8 cellular contexts compared by ENCODE assay signal in genomic region chr2:96527990-96528679, GRCh38. TPM values are rescaled to one million over a fixed set of nuclear protein-coding genes. Genes with fewer than 3 reads are reported as not detected.
DNase-seq lines count a peak whose midpoint lies in the region; ATAC-seq and TF ChIP-seq lines count a peak whose summit lies in the region.

No MANE protein-coding gene starts in this region.

- H3K27me3 ChIP-seq in AG04450 (ENCODE audit: control insufficient read depth, insufficient read depth, low read length) (peaks cover 11% of the 10 kb centered on the region), HUES64 (ENCODE audit: insufficient read depth, low read length) (peaks cover 47% of the 10 kb centered on the region), prostate gland (replicated peaks; ENCODE audit: insufficient read depth) (no peaks in the 10 kb centered on the region), PC-3 (ENCODE audit: low read length) (no peaks in the 10 kb centered on the region)

- no peak overlapping the region for H2AFZ ChIP-seq in PC-3 (ENCODE audit: low read length)

- no peaks in the 10 kb centered on the region for H3K9me2 ChIP-seq in PC-3 (replicated peaks; ENCODE audit: low read length)

- peaks cover 3% of the 10 kb centered on the region; the same call in 1 of the 2 replicates for H3K9me3 ChIP-seq in AG04450 (ENCODE audit: control insufficient read depth, insufficient read depth, low read length)
- H3K9me3 ChIP-seq in HUES64 (ENCODE audit: insufficient read depth, low read depth, low read length), result no peaks in the 10 kb centered on the region
- H3K9me3 ChIP-seq in prostate gland, result no peaks in the 10 kb centered on the region
- H3K9me3 ChIP-seq in PC-3 (ENCODE audit: low read length), result no peaks in the 10 kb centered on the region

- no peak overlapping the region for H3K4me2 ChIP-seq in PC-3 (ENCODE audit: low read length)

- no peaks in the 10 kb centered on the region for H4K20me1 ChIP-seq in PC-3 (ENCODE audit: low read length)

- CTCF ChIA-PET in AG04450 (lab: Charles Lee) (interaction anchor here (0.7 to 2.5 kb wide), 6 partner anchors 16 to 140 kb away, joined by 3 to 9 read pairs (median 4); no protein-coding TSS in a partner anchor), PC-3 (lab: Charles Lee) (no interaction called here)

- H3F3A ChIP-seq in PC-3 (ENCODE audit: low read length, unreplicated experiment), result no peaks in the 10 kb centered on the region

- TF ChIP-seq CTCF in AG04450 (IDR thresholded peaks at IDR 0.05; ENCODE audit: low read depth, low read length) (no peak), fibroblast of villous mesenchyme (IDR thresholded peaks at IDR 0.05; ENCODE audit: insufficient read depth, low read depth, low read length) (no peak), prostate gland (IDR thresholded peaks at IDR 0.05) (no peak), PC-3 (conservative IDR thresholded peaks at IDR 0.05; ENCODE audit: low read depth, low read length) (no peak)

- no peak for TF ChIP-seq POLR2A in prostate gland (IDR thresholded peaks at IDR 0.05)

- no peaks in the 10 kb centered on the region for H3K79me2 ChIP-seq in PC-3 (ENCODE audit: low read length)

- WGBS in HUES64, result 62% methylated on average over 11 of the region's 13 CpGs
- WGBS in prostate gland, result 18% methylated on average over 13 of the region's 13 CpGs

- H3K27ac ChIP-seq in AG04450 (ENCODE audit: low read depth, low read length) (peak overlapping the region; percentile 11), HUES64 (ENCODE audit: low read depth, low read length) (no peak overlapping the region), prostate gland (peak overlapping the region; percentile 81 to 84), PC-3 (ENCODE audit: low read length) (no peak overlapping the region)

- BruUV-seq in PC-3 (replicated peaks; lab: Mats Ljungman, UMichigan), result no TSS peak

- intact Hi-C loops in prostate gland (cut with DNase I) (loop anchor here (5.0 kb wide), 1 partner anchor 234 kb away; the partner anchor contains the start of gene CNNM4), PC-3 (cut with micrococcal nuclease) (no loop called here)

- H3K4me1 ChIP-seq in HUES64 (ENCODE audit: insufficient read depth, low read length) (peaks cover 3% of the 10 kb centered on the region; the same call in 1 of the 2 replicates), prostate gland (replicated peaks) (peaks cover 2% of the 10 kb centered on the region), PC-3 (ENCODE audit: insufficient read depth, low read length) (peaks cover 12% of the 10 kb centered on the region)

- no peak for DNase-seq in AG04450 (ENCODE audit: low read depth, low spot score)
- peak; percentile 60 for DNase-seq in activated T-cell treated with anti-CD3 and anti-CD28 coated beads for 24 hours (ENCODE audit: low read depth)
- DNase-seq in fibroblast of villous mesenchyme (ENCODE audit: low read depth), result peak; percentile 49
- DNase-seq in prostate gland (ENCODE audit: low spot score), result peak; percentile 62
- no peak for DNase-seq in PC-3
- DNase-seq in T1000 (lab: John Stamatoyannopoulos, UW), result no peak
- DNase-seq in occipital lobe (lab: John Stamatoyannopoulos, UW), result no peak

- H3K4me3 ChIP-seq in AG04450 (ENCODE audit: low read depth, low read length) (peak overlapping the region; percentile 41), HUES64 (ENCODE audit: low read length) (peak overlapping the region; percentile 57), fibroblast of villous mesenchyme (ENCODE audit: low read depth, low read length) (peak overlapping the region; percentile 57), prostate gland (peak overlapping the region in 1 of 2 donors; percentile 44), PC-3 (ENCODE audit: low read length) (no peak overlapping the region)

- H3K9ac ChIP-seq in HUES64 (ENCODE audit: low read depth, low read length) (no peak overlapping the region), PC-3 (ENCODE audit: low read length) (no peak overlapping the region)

- no peak for ATAC-seq in PC-3

- POLR2A ChIA-PET in AG04450 (lab: Yijun Ruan, JAX) (no interaction called here), PC-3 (lab: Charles Lee; ENCODE audit: unreplicated experiment) (no interaction called here)

- H3K36me3 ChIP-seq in HUES64 (ENCODE audit: insufficient read depth, low read length) (no peaks in the 10 kb centered on the region), prostate gland (no peaks in the 10 kb centered on the region), PC-3 (ENCODE audit: low read depth, low read length) (no peaks in the 10 kb centered on the region)

RNA-seq across cellular contexts. Expression of gene ARID5A, which starts 8.4 kb away (rescaled TPM):
- polyA plus RNA-seq in AG04450 (2011; rRNA removed), result 3.1 and 5.0 TPM in 2 replicates
- 2.4 and 4.3 TPM in 2 replicates for polyA minus RNA-seq in AG04450 (2011; rRNA and poly(A)+ RNA removed)
- 6.8 TPM for polyA plus RNA-seq in HUES64 (2013, experiment 1 of 2)
- 7.0 TPM for polyA plus RNA-seq in HUES64 (2013, experiment 2 of 2)
- 9.5 and 18.4 TPM in 2 replicates for total RNA-seq in fibroblast of villous mesenchyme
- 10 to 100 TPM; 23.0 to 54.6 TPM for total RNA-seq in prostate gland
- 6.1 and 8.2 TPM in 2 replicates for total RNA-seq in PC-3 (2014; rRNA removed)
- total RNA-seq in occipital lobe, result 1.2 TPM

RNA-seq across cellular contexts. Expression of gene NEURL3, which starts 23.0 kb away (rescaled TPM):
- polyA plus RNA-seq in AG04450 (2011; rRNA removed), result not detected in 2 replicates
- not detected in 2 replicates for polyA minus RNA-seq in AG04450 (2011; rRNA and poly(A)+ RNA removed)
- polyA plus RNA-seq in HUES64 (2013, experiment 1 of 2), result not detected
- polyA plus RNA-seq in HUES64 (2013, experiment 2 of 2), result not detected
- total RNA-seq in fibroblast of villous mesenchyme (not detected in 2 replicates), prostate gland (10 to 100 TPM in 1 of 2 donors, 1 to 10 TPM in 1; 8.9 to 28.9 TPM), PC-3 (2014; rRNA removed) (0.18 and 0.40 TPM in 2 replicates), occipital lobe (0.16 TPM)

Comparison
In these comparisons a context has a peak if more than half of its experiments do, and no peak if none do; other contexts are left out.
1. DNase-seq: peak in activated T-cell treated with anti-CD3 and anti-CD28 coated beads for 24 hours (single experiment), fibroblast of villous mesenchyme (single experiment) and prostate gland (single experiment); none in AG04450 (single experiment), PC-3 (single experiment), T1000 (single experiment) and occipital lobe (single experiment).
2. H3K27ac ChIP-seq: peak in AG04450 (single experiment) and prostate gland (2 of 2); none in HUES64 (single experiment) and PC-3 (single experiment).